In genomic region chr15:67862771-67863441, GRCh38 we compare ENCODE assay signal across 9 cellular contexts. TPM values are rescaled to one million over a fixed set of nuclear protein-coding genes. Genes with fewer than 3 reads are reported as not detected.
DNase-seq lines count a peak whose midpoint lies in the region; ATAC-seq and TF ChIP-seq lines count a peak whose summit lies in the region.
"Had no signal": no experiment of that assay in that cellular context is flagged by ENCODE, and none has a peak within 500 bp of the region (broad histone marks: within the 10 kb centered on the region; RNA-seq: fewer than 3 reads in every experiment).

No MANE protein-coding gene starts in this region.

- H3K36me3 ChIP-seq in MG63 (no peaks in the 10 kb centered on the region), fibroblast of lung (ENCODE audit: control insufficient read depth, insufficient read depth, low read length) (no peaks in the 10 kb centered on the region), suprapubic skin (no peaks in the 10 kb centered on the region)

- ATAC-seq in GM19395 (IDR thresholded peaks at IDR 0.05; ENCODE audit: unreplicated experiment): peak; percentile 39

- H3K9me3 ChIP-seq in MG63 (no peaks in the 10 kb centered on the region), fibroblast of lung (ENCODE audit: control insufficient read depth, insufficient read depth, low read depth, low read length) (no peaks in the 10 kb centered on the region), suprapubic skin (no peaks in the 10 kb centered on the region)

- no peak for TF ChIP-seq POLR2A in suprapubic skin (IDR thresholded peaks at IDR 0.05)

- WGBS in suprapubic skin: 61% methylated on average over 15 of the region's 15 CpGs

- H3K4me1 ChIP-seq in fibroblast of lung (ENCODE audit: control insufficient read depth, extremely low read depth, insufficient read depth, low read length) (no peaks in the 10 kb centered on the region), suprapubic skin (peaks cover 14% of the 10 kb centered on the region)

- no peaks in the 10 kb centered on the region for H4K20me1 ChIP-seq in fibroblast of lung (ENCODE audit: control insufficient read depth, extremely low read depth, insufficient read depth, low read length)

- H3K79me2 ChIP-seq in fibroblast of lung (ENCODE audit: control insufficient read depth, insufficient read depth, low read length): no peaks in the 10 kb centered on the region

- peak overlapping the region; percentile 41 for H2AFZ ChIP-seq in fibroblast of lung (ENCODE audit: low read length)

- DNase-seq in MG63 (no peak), fibroblast of lung (ENCODE audit: low read depth in 2 of 2) (no peak), suprapubic skin (ENCODE audit: low spot score in 2 of 2) (no peak), RKO (ENCODE audit: low spot score) (no peak), NCI-H2107 treated with DMSO at 0.1 percent for 48 hours (lab: John Stamatoyannopoulos, UW; ENCODE audit: unreplicated experiment) (no peak), NCI-H526 treated with DMSO at 0.1 percent for 48 hours (lab: John Stamatoyannopoulos, UW) (no peak)
- no peak for DNase-seq in activated CD8-positive, alpha-beta memory T cell treated with anti-CD3 and anti-CD28 coated beads, Interleukin-2, amount 50 U/mL, for 48 hours

- H3K9ac ChIP-seq in fibroblast of lung (ENCODE audit: insufficient read depth, low read length): no peak overlapping the region

- no peak for TF ChIP-seq EP300 in suprapubic skin (IDR thresholded peaks at IDR 0.05)

- H3K4me2 ChIP-seq in fibroblast of lung (ENCODE audit: extremely low read depth, insufficient read depth, low read length): peak overlapping the region; percentile 82

- H3K27ac ChIP-seq in fibroblast of lung (ENCODE audit: insufficient read depth, low read length) (no peak overlapping the region), suprapubic skin (no peak overlapping the region)

- H3K4me3 ChIP-seq in MG63: peak overlapping the region; percentile 32
- peak overlapping the region; percentile 29 to 56 (median 37) for H3K4me3 ChIP-seq in fibroblast of lung (replicated peaks in 1 of 4; ENCODE audit: control extremely low read depth in 1 of 4, insufficient read depth in 1 of 4, low read depth in 3 of 4, low read length in 4 of 4)
- H3K4me3 ChIP-seq in suprapubic skin: peak overlapping the region; percentile 49

- H3K27me3 ChIP-seq in MG63 (no peaks in the 10 kb centered on the region), fibroblast of lung (ENCODE audit: control insufficient read depth, insufficient read depth, low read length) (no peaks in the 10 kb centered on the region), suprapubic skin (no peaks in the 10 kb centered on the region)

- TF ChIP-seq CTCF in fibroblast of lung (conservative IDR thresholded peaks at IDR 0.05 in 1 of 2, IDR thresholded peaks at IDR 0.05 in 1 of 2; ENCODE audit: low read depth in 1 of 2, low read length in 2 of 2): no peak
- no peak for TF ChIP-seq CTCF in suprapubic skin (IDR thresholded peaks at IDR 0.05)

RNA-seq across cellular contexts. Expression of gene RNU6-1, which starts 23.1 kb away (rescaled TPM):
- total RNA-seq in MG63 (2014; rRNA removed; shearing (Covaris generic); ENCODE audit: low replicate concordance): not detected in 2 replicates
- total RNA-seq in fibroblast of lung (not detected in 2 replicates), suprapubic skin (not detected)
- polyA plus RNA-seq in fibroblast of lung: not detected in 2 replicates
- not detected in 2 replicates for polyA plus RNA-seq in fibroblast of lung (2012)
- not detected in 2 replicates for polyA minus RNA-seq in fibroblast of lung (ENCODE audit: low replicate concordance)
- total RNA-seq: glomerular endothelial cell had no signal

RNA-seq across cellular contexts. Expression of gene SKOR1, which starts 37.6 kb away (rescaled TPM):
- not detected in 2 replicates for total RNA-seq in MG63 (2014; rRNA removed; shearing (Covaris generic); ENCODE audit: low replicate concordance)
- under 0.01 and 0.17 TPM in 2 replicates for total RNA-seq in fibroblast of lung
- 0.01 and 0.02 TPM in 2 replicates for polyA plus RNA-seq in fibroblast of lung
- 0.03 and 0.05 TPM in 2 replicates for polyA plus RNA-seq in fibroblast of lung (2012)
- polyA minus RNA-seq in fibroblast of lung (ENCODE audit: low replicate concordance): 0.96 TPM in 1 of 2 replicates, not detected in the other
- total RNA-seq in suprapubic skin: 1 to 10 TPM; 1.1 to 2.3 (median 1.5) TPM
- total RNA-seq: glomerular endothelial cell had no signal
